ENCODE assay signal across 12 cellular contexts in genomic region chr10:986137-986825, GRCh38. TPM values are rescaled to one million over a fixed set of nuclear protein-coding genes. Genes with fewer than 3 reads are reported as not detected.
DNase-seq lines count a peak whose midpoint lies in the region; ATAC-seq, FAIRE-seq and TF ChIP-seq lines count a peak whose summit lies in the region.
"Had no signal": no experiment of that assay in that cellular context is flagged by ENCODE, and none has a peak within 500 bp of the region (broad histone marks: within the 10 kb centered on the region; RNA-seq: fewer than 3 reads in every experiment).

No MANE protein-coding gene starts in this region.

- H3K4me3 ChIP-seq in HepG2 (replicated peaks in 1 of 3; ENCODE audit: insufficient read depth in 1 of 3, low read depth in 2 of 3, low read length in 3 of 3) = no peak overlapping the region
- H3K4me3 ChIP-seq in right lobe of liver = no peak overlapping the region

- H3K9ac ChIP-seq in HepG2 (ENCODE audit: insufficient read depth, low read depth, low read length) = no peak overlapping the region

- CTCF ChIA-PET in HepG2 (lab: Yijun Ruan, JAX; ENCODE audit: low intra/inter-chr PET ratio, low total read pairs) = no interaction called here

- no peak for DNase-seq in HepG2 (ENCODE audit: low spot score)
- DNase-seq in right lobe of liver = no peak
- DNase-seq in SW480 (ENCODE audit: low spot score) = peak; percentile 7
- DNase-seq in foreskin keratinocyte = peak; percentile 85 to 92
- DNase-seq: RPMI8226 had no signal

- H3K4me1 ChIP-seq in HepG2 (ENCODE audit: insufficient read depth, low read length) (peaks cover 67% of the 10 kb centered on the region), right lobe of liver (peaks cover 0 to 24% (median 5%) of the 10 kb centered on the region in 4 donors), foreskin keratinocyte (peaks cover 15% of the 10 kb centered on the region)

- TF ChIP-seq POLR2A in HepG2 (IDR thresholded peaks at IDR 0.05; ENCODE audit: insufficient read depth in 1 of 2, low read depth in 2 of 2, low read length in 2 of 2) (no peak), right lobe of liver (IDR thresholded peaks at IDR 0.05) (no peak)

- H3K9me3 ChIP-seq in HepG2 (ENCODE audit: low read length) (no peaks in the 10 kb centered on the region), right lobe of liver (no peaks in the 10 kb centered on the region)
- H3K9me3 ChIP-seq: thoracic aorta had no signal

- TF ChIP-seq CTCF in HepG2 (CRISPR knock-in tag; IDR thresholded peaks at IDR 0.05) (no peak), right lobe of liver (IDR thresholded peaks at IDR 0.05) (no peak), foreskin keratinocyte (conservative IDR thresholded peaks at IDR 0.05) (no peak)

- no peak for FAIRE-seq in HepG2 (lab: Jason Lieb, UNC)
- FAIRE-seq: G401.6 had no signal

- H3K36me3 ChIP-seq in HepG2 (replicated peaks in 1 of 2; ENCODE audit: control insufficient read depth in 1 of 2, insufficient read depth in 2 of 2, low read length in 2 of 2) (peaks cover 3 to 5% of the 10 kb centered on the region in 2 experiments; a peak in 2 of 5 replicates), right lobe of liver (no peaks in the 10 kb centered on the region)
- H3K36me3 ChIP-seq: thoracic aorta had no signal

- in situ Hi-C loops in HepG2 (cut with HindIII; ENCODE audit: extremely low pct_ligation_motif_present, low pct_unique_long_range_greater_than_20kb) = loop anchor here (10.0 kb wide), 1 partner anchor 51 kb away; the partner anchor contains the start of gene LARP4B

- H2AFZ ChIP-seq in HepG2 (ENCODE audit: low read length) = no peak overlapping the region

- no peak for ATAC-seq in HepG2
- no peak for ATAC-seq in right lobe of liver
- ATAC-seq in foreskin keratinocyte = peak; percentile 75
- ATAC-seq in GM19463 (IDR thresholded peaks at IDR 0.05; ENCODE audit: unreplicated experiment) = no peak
- ATAC-seq in HG02981 (IDR thresholded peaks at IDR 0.05; ENCODE audit: unreplicated experiment) = no peak
- ATAC-seq in HG02623 (IDR thresholded peaks at IDR 0.05; ENCODE audit: unreplicated experiment) = no peak
- ATAC-seq in HG02970 (IDR thresholded peaks at IDR 0.05; ENCODE audit: low FRiP score, unreplicated experiment) = no peak

- H3K27me3 ChIP-seq in HepG2 (ENCODE audit: control insufficient read depth in 1 of 2, insufficient read depth in 2 of 2, low read length in 2 of 2) (no peaks in the 10 kb centered on the region; a peak in 1 of 5 replicates), right lobe of liver (no peaks in the 10 kb centered on the region), foreskin keratinocyte (no peaks in the 10 kb centered on the region)

- intact Hi-C loops in HepG2 (cut with micrococcal nuclease; ENCODE audit: unreplicated experiment) = loop anchor here (2.0 to 5.0 kb wide), 2 partner anchors 15 to 61 kb away; partner anchors contain the start of gene IDI1
- intact Hi-C loops in right lobe of liver (cut with DNase I) = no loop called here

- H3K79me2 ChIP-seq in HepG2 (ENCODE audit: insufficient read depth, low read length) = peaks cover 38% of the 10 kb centered on the region

- H3K4me2 ChIP-seq in HepG2 (ENCODE audit: low read depth, low read length) = no peak overlapping the region

- BruUV-seq in HepG2 (replicated peaks; lab: Mats Ljungman, UMichigan) = no TSS peak

- peaks cover 10% of the 10 kb centered on the region for H4K20me1 ChIP-seq in HepG2 (ENCODE audit: insufficient read depth, low read length)

- POLR2A ChIA-PET in HepG2 (lab: Yijun Ruan, JAX) = interaction anchor here (0.6 to 6.5 kb wide), 6 partner anchors 12 to 70 kb away, joined by 3 to 42 read pairs (median 4); partner anchors contain the start of genes IDI1 and WDR37

- 87% methylated on average over 7 of the region's 7 CpGs for WGBS in HepG2 (ENCODE audit: low lambda C conversion rate)
- 66% methylated on average over 4 of the region's 7 CpGs for WGBS in right lobe of liver (ENCODE audit: insufficient coverage, low coverage, low lambda C conversion rate, missing lambda C conversion rate)

- TF ChIP-seq RAD21 in HepG2 (CRISPR knock-in tag; IDR thresholded peaks at IDR 0.05) = no peak

- H3K27ac ChIP-seq in HepG2 (ENCODE audit: extremely low read length, insufficient read depth, low read length) (no peak overlapping the region), right lobe of liver (no peak overlapping the region), foreskin keratinocyte (no peak overlapping the region)
- H3K27ac ChIP-seq: thoracic aorta had no signal

- TF ChIP-seq EP300 in HepG2 (IDR thresholded peaks at IDR 0.05; ENCODE audit: low read depth in 2 of 2, low read length in 2 of 2) (no peak), HepG2 (CRISPR knock-in tag; IDR thresholded peaks at IDR 0.05; ENCODE audit: borderline replicate concordance) (no peak)

RNA-seq across cellular contexts. Expression of gene GTPBP4, which starts 2.0 kb away (rescaled TPM):
- 85.5 and 101 TPM in 2 replicates for total RNA-seq in HepG2 (2016; rRNA removed; fragmentation: Illumina TruSeq; extraction: Trizol)
- 9.2 and 10.8 TPM in 2 replicates for total RNA-seq in HepG2 (2016; cell fraction: cytosol; rRNA removed; fragmentation: Illumina TruSeq; extraction: Trizol; ENCODE audit: low read depth)
- total RNA-seq in HepG2 (2016; cell fraction: insoluble cytoplasmic fraction; rRNA removed; fragmentation: Illumina TruSeq; extraction: Trizol) = 73.1 and 98.3 TPM in 2 replicates
- total RNA-seq in HepG2 (2016; cell fraction: membrane; rRNA removed; fragmentation: Illumina TruSeq; extraction: Trizol) = 17.2 and 23.2 TPM in 2 replicates
- 61.0 and 70.2 TPM in 2 replicates for total RNA-seq in HepG2 (2016; cell fraction: nucleus; rRNA removed; fragmentation: Illumina TruSeq; extraction: Trizol)
- 20.1 and 24.1 TPM in 2 replicates for polyA plus RNA-seq in HepG2 (2011; rRNA removed)
- 9.2 and 11.6 TPM in 2 replicates for polyA plus RNA-seq in HepG2 (2011; cell fraction: cytosol; rRNA removed)
- 31.1 and 31.6 TPM in 2 replicates for polyA plus RNA-seq in HepG2 (2011; cell fraction: nucleus; rRNA removed)
- polyA plus RNA-seq in HepG2 (2012) = 37.7 and 40.3 TPM in 2 replicates
- 3.6 and 4.3 TPM in 2 replicates for polyA plus RNA-seq in HepG2 (2016; cell fraction: cytosol; fragmentation: Illumina TruSeq; extraction: Trizol; ENCODE audit: low read depth)
- 116 and 119 TPM in 2 replicates for polyA plus RNA-seq in HepG2 (2016; cell fraction: insoluble cytoplasmic fraction; fragmentation: Illumina TruSeq; extraction: Trizol; ENCODE audit: low read depth)
- polyA plus RNA-seq in HepG2 (2016; cell fraction: membrane; fragmentation: Illumina TruSeq; extraction: Trizol; ENCODE audit: low read depth) = 8.8 and 12.3 TPM in 2 replicates
- polyA plus RNA-seq in HepG2 (2016; cell fraction: nucleus; fragmentation: Illumina TruSeq; extraction: Trizol; ENCODE audit: insufficient read depth, low read depth) = 109 and 116 TPM in 2 replicates
- 35.4 and 59.3 TPM in 2 replicates for polyA minus RNA-seq in HepG2 (2011; rRNA and poly(A)+ RNA removed; ENCODE audit: low replicate concordance)
- polyA minus RNA-seq in HepG2 (2011; cell fraction: cytosol; rRNA and poly(A)+ RNA removed) = 14.2 and 15.8 TPM in 2 replicates
- 62.8 and 65.3 TPM in 2 replicates for polyA minus RNA-seq in HepG2 (2011; cell fraction: nucleus; rRNA and poly(A)+ RNA removed)
- 10 to 100 TPM in 5 of 6 experiments, 1 to 10 TPM in 1; 6.6 to 18.6 (median 15.4) TPM for total RNA-seq in right lobe of liver
- total RNA-seq in foreskin keratinocyte = 66.9 and 69.1 TPM in 2 replicates
- polyA plus RNA-seq in foreskin keratinocyte = 55.0 and 58.6 TPM in 2 replicates

RNA-seq across cellular contexts. Expression of gene IDI2, which starts 39.4 kb away (rescaled TPM):
- not detected in 2 replicates for total RNA-seq in HepG2 (2016; rRNA removed; fragmentation: Illumina TruSeq; extraction: Trizol)
- total RNA-seq in HepG2 (2016; cell fraction: cytosol; rRNA removed; fragmentation: Illumina TruSeq; extraction: Trizol; ENCODE audit: low read depth) = not detected in 2 replicates
- not detected in 2 replicates for total RNA-seq in HepG2 (2016; cell fraction: insoluble cytoplasmic fraction; rRNA removed; fragmentation: Illumina TruSeq; extraction: Trizol)
- not detected in 2 replicates for total RNA-seq in HepG2 (2016; cell fraction: membrane; rRNA removed; fragmentation: Illumina TruSeq; extraction: Trizol)
- total RNA-seq in HepG2 (2016; cell fraction: nucleus; rRNA removed; fragmentation: Illumina TruSeq; extraction: Trizol) = not detected in 2 replicates
- not detected in 2 replicates for polyA plus RNA-seq in HepG2 (2011; rRNA removed)
- polyA plus RNA-seq in HepG2 (2011; cell fraction: cytosol; rRNA removed) = not detected in 2 replicates
- not detected in 2 replicates for polyA plus RNA-seq in HepG2 (2011; cell fraction: nucleus; rRNA removed)
- polyA plus RNA-seq in HepG2 (2012) = not detected in 2 replicates
- not detected in 2 replicates for polyA plus RNA-seq in HepG2 (2016; cell fraction: cytosol; fragmentation: Illumina TruSeq; extraction: Trizol; ENCODE audit: low read depth)
- not detected in 2 replicates for polyA plus RNA-seq in HepG2 (2016; cell fraction: insoluble cytoplasmic fraction; fragmentation: Illumina TruSeq; extraction: Trizol; ENCODE audit: low read depth)
- not detected in 2 replicates for polyA plus RNA-seq in HepG2 (2016; cell fraction: membrane; fragmentation: Illumina TruSeq; extraction: Trizol; ENCODE audit: low read depth)
- not detected in 2 replicates for polyA plus RNA-seq in HepG2 (2016; cell fraction: nucleus; fragmentation: Illumina TruSeq; extraction: Trizol; ENCODE audit: insufficient read depth, low read depth)
- polyA minus RNA-seq in HepG2 (2011; rRNA and poly(A)+ RNA removed; ENCODE audit: low replicate concordance) = not detected in 2 replicates
- not detected in 2 replicates for polyA minus RNA-seq in HepG2 (2011; cell fraction: cytosol; rRNA and poly(A)+ RNA removed)
- polyA minus RNA-seq in HepG2 (2011; cell fraction: nucleus; rRNA and poly(A)+ RNA removed) = not detected in 2 replicates
- not detected for total RNA-seq in right lobe of liver
- total RNA-seq in foreskin keratinocyte = not detected in 2 replicates
- not detected in 2 replicates for polyA plus RNA-seq in foreskin keratinocyte
- total RNA-seq: dermis microvascular lymphatic vessel endothelial cell, thoracic aorta had no signal

RNA-seq across cellular contexts. Expression of gene LARP4B, which starts 54.8 kb away (rescaled TPM):
- 19.5 and 23.6 TPM in 2 replicates for total RNA-seq in HepG2 (2016; rRNA removed; fragmentation: Illumina TruSeq; extraction: Trizol)
- 14.7 and 23.0 TPM in 2 replicates for total RNA-seq in HepG2 (2016; cell fraction: cytosol; rRNA removed; fragmentation: Illumina TruSeq; extraction: Trizol; ENCODE audit: low read depth)
- 19.2 and 20.0 TPM in 2 replicates for total RNA-seq in HepG2 (2016; cell fraction: insoluble cytoplasmic fraction; rRNA removed; fragmentation: Illumina TruSeq; extraction: Trizol)
- 15.0 and 15.8 TPM in 2 replicates for total RNA-seq in HepG2 (2016; cell fraction: membrane; rRNA removed; fragmentation: Illumina TruSeq; extraction: Trizol)
- 26.7 and 30.9 TPM in 2 replicates for total RNA-seq in HepG2 (2016; cell fraction: nucleus; rRNA removed; fragmentation: Illumina TruSeq; extraction: Trizol)
- 29.4 and 30.2 TPM in 2 replicates for polyA plus RNA-seq in HepG2 (2011; rRNA removed)
- polyA plus RNA-seq in HepG2 (2011; cell fraction: cytosol; rRNA removed) = 17.2 and 19.1 TPM in 2 replicates
- 47.0 and 50.9 TPM in 2 replicates for polyA plus RNA-seq in HepG2 (2011; cell fraction: nucleus; rRNA removed)
- polyA plus RNA-seq in HepG2 (2012) = 21.6 and 23.2 TPM in 2 replicates
- 0.96 and 1.0 TPM in 2 replicates for polyA plus RNA-seq in HepG2 (2016; cell fraction: cytosol; fragmentation: Illumina TruSeq; extraction: Trizol; ENCODE audit: low read depth)
- polyA plus RNA-seq in HepG2 (2016; cell fraction: insoluble cytoplasmic fraction; fragmentation: Illumina TruSeq; extraction: Trizol; ENCODE audit: low read depth) = 20.6 and 24.1 TPM in 2 replicates
- 4.4 and 4.9 TPM in 2 replicates for polyA plus RNA-seq in HepG2 (2016; cell fraction: membrane; fragmentation: Illumina TruSeq; extraction: Trizol; ENCODE audit: low read depth)
- polyA plus RNA-seq in HepG2 (2016; cell fraction: nucleus; fragmentation: Illumina TruSeq; extraction: Trizol; ENCODE audit: insufficient read depth, low read depth) = 31.6 and 31.8 TPM in 2 replicates
- 61.5 and 94.1 TPM in 2 replicates for polyA minus RNA-seq in HepG2 (2011; rRNA and poly(A)+ RNA removed; ENCODE audit: low replicate concordance)
- polyA minus RNA-seq in HepG2 (2011; cell fraction: cytosol; rRNA and poly(A)+ RNA removed) = 27.4 and 36.0 TPM in 2 replicates
- polyA minus RNA-seq in HepG2 (2011; cell fraction: nucleus; rRNA and poly(A)+ RNA removed) = 92.4 and 94.1 TPM in 2 replicates
- 10 to 100 TPM; 22.4 to 35.9 (median 31.7) TPM for total RNA-seq in right lobe of liver
- total RNA-seq in foreskin keratinocyte = 44.3 and 46.9 TPM in 2 replicates
- 12.6 and 14.5 TPM in 2 replicates for polyA plus RNA-seq in foreskin keratinocyte

Comparison
In these comparisons a context has a peak if more than half of its experiments do, and no peak if none do; other contexts are left out.
1. DNase-seq: peak in SW480 (single experiment) and foreskin keratinocyte (2 of 2); none in HepG2 (single experiment) and right lobe of liver (0 of 3).